Comparison of ENCODE assay signal across 8 cellular contexts in genomic region chrX:71103110-71103983, GRCh38. TPM values are rescaled to one million over a fixed set of nuclear protein-coding genes. Genes with fewer than 3 reads are reported as not detected.
DNase-seq lines count a peak whose midpoint lies in the region; ATAC-seq and TF ChIP-seq lines count a peak whose summit lies in the region.

No MANE protein-coding gene starts in this region.

- no peaks in the 10 kb centered on the region for H3K9me3 ChIP-seq in CD4-positive, CD25-positive, alpha-beta regulatory T cell (ENCODE audit: control insufficient read depth in 2 of 2, low read length in 2 of 2)
- H3K9me3 ChIP-seq in HEK293 (ENCODE audit: control insufficient read depth, insufficient read depth, low read depth, low read length): no peaks in the 10 kb centered on the region

- no peaks in the 10 kb centered on the region for H3K9me3 Mint-ChIP-seq in CD4-positive, CD25-positive, alpha-beta regulatory T cell
- H3K9me3 Mint-ChIP-seq in T-helper 1 cell treated with Interleukin-12 subunit alpha and Interleukin-12 subunit beta and Interleukin-4 antibody, amounts not matched to agents 30 μg/mL and 1 μg/mL, for 36 hours: no peaks in the 10 kb centered on the region
- H3K9me3 Mint-ChIP-seq in nephron progenitor cell: peaks cover 55% of the 10 kb centered on the region

- H3K4me3 Mint-ChIP-seq in CD4-positive, CD25-positive, alpha-beta regulatory T cell: peak overlapping the region; percentile 57 to 88 (median 78)
- H3K4me3 Mint-ChIP-seq in T-helper 1 cell treated with Interleukin-12 subunit alpha and Interleukin-12 subunit beta and Interleukin-4 antibody, amounts not matched to agents 30 μg/mL and 1 μg/mL, for 36 hours: peak overlapping the region; percentile 85
- peak overlapping the region; percentile 72 for H3K4me3 Mint-ChIP-seq in nephron progenitor cell

- H3K4me1 Mint-ChIP-seq in CD4-positive, CD25-positive, alpha-beta regulatory T cell: peaks cover 3 to 91% (median 48%) of the 10 kb centered on the region in 4 donors
- peaks cover 66% of the 10 kb centered on the region for H3K4me1 Mint-ChIP-seq in T-helper 1 cell treated with Interleukin-12 subunit alpha and Interleukin-12 subunit beta and Interleukin-4 antibody, amounts not matched to agents 30 μg/mL and 1 μg/mL, for 36 hours (ENCODE audit: low read depth)
- peaks cover 89% of the 10 kb centered on the region for H3K4me1 Mint-ChIP-seq in nephron progenitor cell

- peak overlapping the region; percentile 61 for H3K4me3 ChIP-seq in CD4-positive, CD25-positive, alpha-beta regulatory T cell (ENCODE audit: low read depth, low read length)
- no peak overlapping the region for H3K4me3 ChIP-seq in HEK293 (ENCODE audit: low read depth, low read length)

- H3K4me1 ChIP-seq in CD4-positive, CD25-positive, alpha-beta regulatory T cell (ENCODE audit: control insufficient read depth, insufficient read depth, low read length, poor library complexity, severe bottlenecking): peaks cover 82% of the 10 kb centered on the region
- 0 out of 2 replicates have a peak, but pooled peaks cover 3% of the 10 kb centered on the region for H3K4me1 ChIP-seq in HEK293 (ENCODE audit: control insufficient read depth, insufficient read depth, low read length)

- H3K36me3 Mint-ChIP-seq in CD4-positive, CD25-positive, alpha-beta regulatory T cell: peaks cover 29% of the 10 kb centered on the region
- peaks cover 34% of the 10 kb centered on the region for H3K36me3 Mint-ChIP-seq in T-helper 1 cell treated with Interleukin-12 subunit alpha and Interleukin-12 subunit beta and Interleukin-4 antibody, amounts not matched to agents 30 μg/mL and 1 μg/mL, for 36 hours (ENCODE audit: low read depth)
- H3K36me3 Mint-ChIP-seq in nephron progenitor cell (ENCODE audit: low read depth): no peaks in the 10 kb centered on the region

- no peaks in the 10 kb centered on the region for H3K27me3 Mint-ChIP-seq in CD4-positive, CD25-positive, alpha-beta regulatory T cell
- H3K27me3 Mint-ChIP-seq in T-helper 1 cell treated with Interleukin-12 subunit alpha and Interleukin-12 subunit beta and Interleukin-4 antibody, amounts not matched to agents 30 μg/mL and 1 μg/mL, for 36 hours (ENCODE audit: low read depth): no peaks in the 10 kb centered on the region
- H3K27me3 Mint-ChIP-seq in nephron progenitor cell (ENCODE audit: low read depth, poor library complexity): peaks cover 8% of the 10 kb centered on the region

- H3K27me3 ChIP-seq in CD4-positive, CD25-positive, alpha-beta regulatory T cell (ENCODE audit: control insufficient read depth, insufficient read depth, low read length): no peaks in the 10 kb centered on the region

- ATAC-seq in CD4-positive, CD25-positive, alpha-beta regulatory T cell (ENCODE audit: low read depth in 2 of 2): peak; percentile 21 to 54
- no peak for ATAC-seq in GM19035 (IDR thresholded peaks at IDR 0.05; ENCODE audit: unreplicated experiment)
- no peak for ATAC-seq in HG03378 (IDR thresholded peaks at IDR 0.05; ENCODE audit: unreplicated experiment)

- POLR2A ChIA-PET in HEK293 (lab: Yijun Ruan, JAX): interaction anchor here (0.7 to 2.9 kb wide), 4 partner anchors 15 to 263 kb away, joined by 3 to 16 read pairs (median 4); partner anchors contain the start of genes MED12 and TAF1

- peak overlapping the region; percentile 90 to 96 (median 93) for H3K27ac Mint-ChIP-seq in CD4-positive, CD25-positive, alpha-beta regulatory T cell
- H3K27ac Mint-ChIP-seq in T-helper 1 cell treated with Interleukin-12 subunit alpha and Interleukin-12 subunit beta and Interleukin-4 antibody, amounts not matched to agents 30 μg/mL and 1 μg/mL, for 36 hours: peak overlapping the region; percentile 94
- H3K27ac Mint-ChIP-seq in nephron progenitor cell: peak overlapping the region; percentile 95

- TF ChIP-seq CTCF in HEK293 (tag by site-specific recombination; IDR thresholded peaks at IDR 0.05) (no peak), nephron progenitor cell (IDR thresholded peaks at IDR 0.05) (no peak)

- peaks cover 5% of the 10 kb centered on the region for H3K36me3 ChIP-seq in CD4-positive, CD25-positive, alpha-beta regulatory T cell (ENCODE audit: control insufficient read depth, insufficient read depth, low read length)
- peaks cover 0 to 17% of the 10 kb centered on the region in 2 experiments; a peak in 1 of 3 replicates for H3K36me3 ChIP-seq in HEK293 (ENCODE audit: control insufficient read depth in 2 of 2, insufficient read depth in 1 of 2, low read length in 2 of 2)

- CTCF ChIA-PET in HEK293 (lab: Yijun Ruan, JAX): interaction anchor here (0.6 to 1.9 kb wide), 2 partner anchors 26 to 1676 kb away, joined by 4 to 8 read pairs; no protein-coding TSS in a partner anchor

- DNase-seq in CD4-positive, CD25-positive, alpha-beta regulatory T cell: peak; percentile 39 to 71 (median 50)
- DNase-seq in central memory CD4-positive, alpha-beta T cell: peak; percentile 62
- DNase-seq in nephron progenitor cell (peak; percentile 48), NCI-H526 treated with DMSO at 0.1 percent for 48 hours (lab: John Stamatoyannopoulos, UW) (no peak)

- peak overlapping the region; percentile 99 for H3K27ac ChIP-seq in CD4-positive, CD25-positive, alpha-beta regulatory T cell (ENCODE audit: insufficient read depth, low read length, poor library complexity, severe bottlenecking)
- H3K27ac ChIP-seq in HEK293 (ENCODE audit: extremely low read depth, low read depth, low read length): peak overlapping the region; percentile 32

TF ChIP-seq in HEK293, 187 proteins besides CTCF, POLR2A, EP300 and RAD21 (continues in another document):
- TF ChIP-seq ZBTB48 (tag by site-specific recombination; IDR thresholded peaks at IDR 0.05) (peak; percentile 85), SP2 (tag by site-specific recombination; IDR thresholded peaks at IDR 0.05) (peak; percentile 25), SP7 (tag by site-specific recombination; IDR thresholded peaks at IDR 0.05) (0 out of 2 replicates have a peak, but pooled peaks have one; percentile 12), ZIC2 (tag by site-specific recombination; IDR thresholded peaks at IDR 0.05) (peak; percentile 53), EGR2 (tag by site-specific recombination; IDR thresholded peaks at IDR 0.05; ENCODE audit: low read depth) (peak; percentile 86), GLIS1 (tag by site-specific recombination; IDR thresholded peaks at IDR 0.05) (peak; percentile 42; the same call in 1 of the 2 replicates), ZBTB1 (tag by site-specific recombination; IDR thresholded peaks at IDR 0.05) (no peak), ZNF747 (tag by site-specific recombination; IDR thresholded peaks at IDR 0.05) (no peak), BCL11B (tag by site-specific recombination; IDR thresholded peaks at IDR 0.05; ENCODE audit: low read depth) (no peak), ZNF324 (tag by site-specific recombination; IDR thresholded peaks at IDR 0.05) (no peak), ZFHX2 (tag by site-specific recombination; conservative IDR thresholded peaks at IDR 0.05) (peak; percentile 88)
- TF ChIP-seq, protein P1, sequence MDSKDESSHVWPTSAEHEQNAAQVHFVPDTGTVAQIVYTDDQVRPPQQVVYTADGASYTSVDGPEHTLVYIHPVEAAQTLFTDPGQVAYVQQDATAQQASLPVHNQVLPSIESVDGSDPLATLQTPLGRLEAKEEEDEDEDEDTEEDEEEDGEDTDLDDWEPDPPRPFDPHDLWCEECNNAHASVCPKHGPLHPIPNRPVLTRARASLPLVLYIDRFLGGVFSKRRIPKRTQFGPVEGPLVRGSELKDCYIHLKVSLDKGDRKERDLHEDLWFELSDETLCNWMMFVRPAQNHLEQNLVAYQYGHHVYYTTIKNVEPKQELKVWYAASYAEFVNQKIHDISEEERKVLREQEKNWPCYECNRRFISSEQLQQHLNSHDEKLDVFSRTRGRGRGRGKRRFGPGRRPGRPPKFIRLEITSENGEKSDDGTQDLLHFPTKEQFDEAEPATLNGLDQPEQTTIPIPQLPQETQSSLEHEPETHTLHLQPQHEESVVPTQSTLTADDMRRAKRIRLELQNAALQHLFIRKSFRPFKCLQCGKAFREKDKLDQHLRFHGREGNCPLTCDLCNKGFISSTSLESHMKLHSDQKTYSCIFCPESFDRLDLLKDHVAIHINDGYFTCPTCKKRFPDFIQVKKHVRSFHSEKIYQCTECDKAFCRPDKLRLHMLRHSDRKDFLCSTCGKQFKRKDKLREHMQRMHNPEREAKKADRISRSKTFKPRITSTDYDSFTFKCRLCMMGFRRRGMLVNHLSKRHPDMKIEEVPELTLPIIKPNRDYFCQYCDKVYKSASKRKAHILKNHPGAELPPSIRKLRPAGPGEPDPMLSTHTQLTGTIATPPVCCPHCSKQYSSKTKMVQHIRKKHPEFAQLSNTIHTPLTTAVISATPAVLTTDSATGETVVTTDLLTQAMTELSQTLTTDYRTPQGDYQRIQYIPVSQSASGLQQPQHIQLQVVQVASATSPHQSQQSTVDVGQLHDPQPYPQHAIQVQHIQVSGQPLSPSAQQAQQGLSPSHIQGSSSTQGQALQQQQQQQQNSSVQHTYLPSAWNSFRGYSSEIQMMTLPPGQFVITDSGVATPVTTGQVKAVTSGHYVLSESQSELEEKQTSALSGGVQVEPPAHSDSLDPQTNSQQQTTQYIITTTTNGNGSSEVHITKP (tag by site-specific recombination; IDR thresholded peaks at IDR 0.05): 0 out of 2 replicates have a peak, but pooled peaks have one; percentile 37
- TF ChIP-seq, protein P2, sequence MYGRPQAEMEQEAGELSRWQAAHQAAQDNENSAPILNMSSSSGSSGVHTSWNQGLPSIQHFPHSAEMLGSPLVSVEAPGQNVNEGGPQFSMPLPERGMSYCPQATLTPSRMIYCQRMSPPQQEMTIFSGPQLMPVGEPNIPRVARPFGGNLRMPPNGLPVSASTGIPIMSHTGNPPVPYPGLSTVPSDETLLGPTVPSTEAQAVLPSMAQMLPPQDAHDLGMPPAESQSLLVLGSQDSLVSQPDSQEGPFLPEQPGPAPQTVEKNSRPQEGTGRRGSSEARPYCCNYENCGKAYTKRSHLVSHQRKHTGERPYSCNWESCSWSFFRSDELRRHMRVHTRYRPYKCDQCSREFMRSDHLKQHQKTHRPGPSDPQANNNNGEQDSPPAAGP (tag by site-specific recombination; IDR thresholded peaks at IDR 0.05): 0 out of 2 replicates have a peak, but pooled peaks have one; percentile 37

RNA-seq across cellular contexts. Expression of gene CXorf65, which starts 3.2 kb away (rescaled TPM):
- total RNA-seq in CD4-positive, CD25-positive, alpha-beta regulatory T cell: 81.0 TPM
- 1 to 10 TPM; 1.6 to 4.3 (median 3.2) TPM for polyA plus RNA-seq in CD4-positive, CD25-positive, alpha-beta regulatory T cell

RNA-seq across cellular contexts. Expression of gene FOXO4, which starts 7.7 kb away (rescaled TPM):
- total RNA-seq in CD4-positive, CD25-positive, alpha-beta regulatory T cell: 49.9 TPM
- 1 to 10 TPM; 1.8 to 3.3 (median 2.5) TPM for polyA plus RNA-seq in CD4-positive, CD25-positive, alpha-beta regulatory T cell

RNA-seq across cellular contexts. Expression of gene IL2RG, which starts 8.0 kb away (rescaled TPM):
- total RNA-seq in CD4-positive, CD25-positive, alpha-beta regulatory T cell: 504 TPM
- polyA plus RNA-seq in CD4-positive, CD25-positive, alpha-beta regulatory T cell: 1,000 to 10,000 TPM in 3 of 4 donors, 100 to 1,000 TPM in 1; 997 to 1,278 (median 1,072) TPM

RNA-seq across cellular contexts. Expression of gene MED12, which starts 15.0 kb away (rescaled TPM):
- 83.8 TPM for total RNA-seq in CD4-positive, CD25-positive, alpha-beta regulatory T cell
- 1 to 10 TPM; 6.3 to 9.7 (median 8.2) TPM for polyA plus RNA-seq in CD4-positive, CD25-positive, alpha-beta regulatory T cell

RNA-seq across cellular contexts. Expression of gene SNX12, which starts 35.2 kb away (rescaled TPM):
- total RNA-seq in CD4-positive, CD25-positive, alpha-beta regulatory T cell: 29.5 TPM
- polyA plus RNA-seq in CD4-positive, CD25-positive, alpha-beta regulatory T cell: 1 to 10 TPM; 4.0 to 9.2 (median 5.8) TPM

Comparison
In these comparisons a context has a peak if more than half of its experiments do, and no peak if none do; other contexts are left out.
1. ATAC-seq: peak in CD4-positive, CD25-positive, alpha-beta regulatory T cell (2 of 2); none in GM19035 (single experiment) and HG03378 (single experiment).
2. Peak in every context shown above with its lines, with median percentiles within 50 percentile points of each other: H3K27ac Mint-ChIP-seq and H3K4me3 Mint-ChIP-seq.